ENCODE assay signal across 15 cellular contexts in the genomic region with DNA sequence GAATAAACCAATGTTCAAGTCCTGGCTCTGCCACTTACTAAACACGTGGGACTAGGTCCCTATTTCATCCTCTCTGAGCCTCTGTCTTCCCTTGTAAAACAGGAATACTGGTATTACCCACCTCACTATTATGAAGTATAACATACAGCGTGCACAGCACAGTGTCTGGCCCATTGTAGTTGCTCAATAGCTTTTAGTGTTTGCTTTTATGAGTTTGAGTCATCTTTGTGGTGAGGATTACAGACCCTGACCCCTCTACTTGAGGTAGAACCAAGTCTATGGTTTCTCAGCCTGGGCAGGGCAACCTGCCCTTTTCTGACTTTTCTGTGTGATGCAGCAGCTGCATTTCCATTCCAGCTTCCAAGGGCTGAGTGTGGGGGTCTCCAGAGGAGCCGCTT. TPM values are rescaled to one million over a fixed set of nuclear protein-coding genes. Genes with fewer than 3 reads are reported as not detected.
A peak's percentile ranks its signal among the peaks of the same experiment; 100 is the strongest.
DNase-seq lines count a peak whose midpoint lies in the region; ATAC-seq and TF ChIP-seq lines count a peak whose summit lies in the region.
"Had no signal": no experiment of that assay in that cellular context is flagged by ENCODE, and none has a peak within 500 bp of the region (broad histone marks: within the 10 kb centered on the region; RNA-seq: fewer than 3 reads in every experiment).

No MANE protein-coding gene starts in this region.

- H3K4me3 ChIP-seq in breast epithelium (no peak overlapping the region), fibroblast of mammary gland (ENCODE audit: control insufficient read depth, low read depth, low read length) (no peak overlapping the region)
- H3K4me3 ChIP-seq: stomach had no signal

- CTCF ChIA-PET in MCF 10A (lab: Yijun Ruan, JAX) (interaction anchor here (0.6 to 1.3 kb wide), 2 partner anchors 11 to 168 kb away, joined by 3 read pairs; no protein-coding TSS in a partner anchor), RWPE1 (lab: Yijun Ruan, JAX) (no interaction called here)

- no peaks in the 10 kb centered on the region for H3K27me3 ChIP-seq in breast epithelium
- H3K27me3 ChIP-seq: stomach had no signal

- H3K36me3 Mint-ChIP-seq in MCF 10A (ENCODE audit: insufficient read depth, unreplicated experiment), result peaks cover 6% of the 10 kb centered on the region

- H3K27ac Mint-ChIP-seq in MCF 10A (ENCODE audit: low read depth, unreplicated experiment), result peak overlapping the region; percentile 57
- no peak overlapping the region for H3K27ac Mint-ChIP-seq in stimulated activated naive CD8-positive, alpha-beta T cell treated with anti-CD3 and anti-CD28 coated beads, Interleukin-15, amount 100 ng/mL, for 72 hours
- H3K27ac Mint-ChIP-seq: B cell; T-helper 2 cell treated with Interferon-gamma antibody and Interleukin-4, amounts not matched to agents 5 μg/mL and 100 μg/mL, for 36 hours had no signal

- H3K36me3 ChIP-seq in breast epithelium, result no peaks in the 10 kb centered on the region
- H3K36me3 ChIP-seq: stomach had no signal

- POLR2A ChIA-PET in MCF 10A (lab: Yijun Ruan, JAX), result interaction anchor here (1.1 kb wide), 1 partner anchor 11 kb away, joined by 3 read pairs; no protein-coding TSS in a partner anchor
- POLR2A ChIA-PET in RWPE1 (lab: Yijun Ruan, JAX; ENCODE audit: low non-redundant PET), result no interaction called here

- TF ChIP-seq POLR2A in breast epithelium (IDR thresholded peaks at IDR 0.05), result no peak

- H3K4me1 ChIP-seq in breast epithelium, result no peaks in the 10 kb centered on the region
- H3K4me1 ChIP-seq: stomach had no signal

- intact Hi-C loops in MCF 10A (cut with micrococcal nuclease), result no loop called here
- intact Hi-C loops in breast epithelium (cut with DNase I; ENCODE audit: low total_unique reads), result no loop called here
- intact Hi-C loops in head of caudate nucleus (cut with DNase I), result no loop called here

- no peak for TF ChIP-seq CTCF in MCF 10A (IDR thresholded peaks at IDR 0.05; ENCODE audit: unreplicated experiment)
- TF ChIP-seq CTCF in breast epithelium (IDR thresholded peaks at IDR 0.05), result no peak
- no peak for TF ChIP-seq CTCF in RWPE1 (conservative IDR thresholded peaks at IDR 0.05; ENCODE audit: low read depth)
- TF ChIP-seq CTCF in fibroblast of mammary gland (conservative IDR thresholded peaks at IDR 0.05; ENCODE audit: control insufficient read depth, insufficient read depth, low read depth, low read length), result no peak

- BruUV-seq in MCF 10A (replicated peaks; lab: Mats Ljungman, UMichigan), result no TSS peak

- peak; percentile 89 for ATAC-seq in stimulated activated naive CD8-positive, alpha-beta T cell treated with anti-CD3 and anti-CD28 coated beads, Interleukin-15, amount 100 ng/mL, for 72 hours

- H3K9me3 Mint-ChIP-seq in MCF 10A (ENCODE audit: unreplicated experiment), result no peaks in the 10 kb centered on the region
- peaks cover 0 to 5% of the 10 kb centered on the region in 2 donors for H3K9me3 Mint-ChIP-seq in stimulated activated naive CD8-positive, alpha-beta T cell treated with anti-CD3 and anti-CD28 coated beads, Interleukin-15, amount 100 ng/mL, for 72 hours
- H3K9me3 Mint-ChIP-seq: neural crest cell; T-helper 2 cell treated with Interferon-gamma antibody and Interleukin-4, amounts not matched to agents 5 μg/mL and 100 μg/mL, for 36 hours had no signal

- DNase-seq in MCF 10A (ENCODE audit: unreplicated experiment), result peak; percentile 83
- DNase-seq in breast epithelium (ENCODE audit: low spot score in 2 of 2), result no peak
- DNase-seq in RWPE1 (ENCODE audit: low spot score), result peak; percentile 23
- peak; percentile 84 for DNase-seq in fibroblast of mammary gland (ENCODE audit: low read depth)
- DNase-seq in stimulated activated naive CD8-positive, alpha-beta T cell treated with anti-CD3 and anti-CD28 coated beads, Interleukin-15, amount 100 ng/mL, for 72 hours, result peak; percentile 12 to 15
- no peak for DNase-seq in stimulated activated CD4-positive, alpha-beta T cell treated with anti-CD3 and anti-CD28 coated beads, Interleukin-2, amount 100 ng/mL, for 48 hours
- DNase-seq in NCI-H526 (lab: John Stamatoyannopoulos, UW), result no peak
- DNase-seq in head of caudate nucleus, result no peak
- DNase-seq: GDM1, Karpas-422, NCI-H526 treated with DMSO at 0.1 percent for 48 hours, stomach had no signal

- H3K27ac ChIP-seq in breast epithelium (no peak overlapping the region), RWPE1 (no peak overlapping the region)
- H3K27ac ChIP-seq: stomach had no signal

- H3K27me3 Mint-ChIP-seq in MCF 10A (ENCODE audit: insufficient read depth, unreplicated experiment), result no peaks in the 10 kb centered on the region
- H3K27me3 Mint-ChIP-seq in stimulated activated naive CD8-positive, alpha-beta T cell treated with anti-CD3 and anti-CD28 coated beads, Interleukin-15, amount 100 ng/mL, for 72 hours, result peaks cover 70% of the 10 kb centered on the region

- no peak overlapping the region for H3K4me3 Mint-ChIP-seq in MCF 10A (ENCODE audit: unreplicated experiment)
- H3K4me3 Mint-ChIP-seq in stimulated activated naive CD8-positive, alpha-beta T cell treated with anti-CD3 and anti-CD28 coated beads, Interleukin-15, amount 100 ng/mL, for 72 hours, result peak overlapping the region; percentile 34 to 38
- H3K4me3 Mint-ChIP-seq: B cell; neural crest cell; T-helper 2 cell treated with Interferon-gamma antibody and Interleukin-4, amounts not matched to agents 5 μg/mL and 100 μg/mL, for 36 hours had no signal

- peaks cover 43% of the 10 kb centered on the region for H3K4me1 Mint-ChIP-seq in MCF 10A (ENCODE audit: insufficient read depth, unreplicated experiment)
- peaks cover 25% of the 10 kb centered on the region for H3K4me1 Mint-ChIP-seq in stimulated activated naive CD8-positive, alpha-beta T cell treated with anti-CD3 and anti-CD28 coated beads, Interleukin-15, amount 100 ng/mL, for 72 hours
- H3K4me1 Mint-ChIP-seq: B cell, neural crest cell had no signal

- H3K9me3 ChIP-seq in breast epithelium, result no peaks in the 10 kb centered on the region
- H3K9me3 ChIP-seq: stomach had no signal

RNA-seq across cellular contexts. Expression of gene PRR5L, which starts 16.5 kb away (rescaled TPM):
- 14.2 and 23.9 TPM in 2 replicates for total RNA-seq in MCF 10A (2022)
- 10 to 100 TPM in 2 of 3 donors, 1 to 10 TPM in 1; 5.6 to 16.1 (median 16.0) TPM for total RNA-seq in breast epithelium

RNA-seq across cellular contexts. Expression of gene COMMD9, which starts 23.4 kb away (rescaled TPM):
- total RNA-seq in MCF 10A (2022) (38.7 and 39.8 TPM in 2 replicates), breast epithelium (10 to 100 TPM; 38.3 to 61.6 (median 53.6) TPM)

Comparison
In these comparisons a context has a peak if more than half of its experiments do, and no peak if none do; other contexts are left out.
1. DNase-seq: peak in MCF 10A (single experiment), RWPE1 (single experiment), fibroblast of mammary gland (single experiment) and stimulated activated naive CD8-positive, alpha-beta T cell treated with anti-CD3 and anti-CD28 coated beads, Interleukin-15, amount 100 ng/mL, for 72 hours (2 of 2); none in breast epithelium (0 of 2), stimulated activated CD4-positive, alpha-beta T cell treated with anti-CD3 and anti-CD28 coated beads, Interleukin-2, amount 100 ng/mL, for 48 hours (0 of 2), NCI-H526 (0 of 2) and head of caudate nucleus (0 of 42).